ENCODE assay signal across 16 cellular contexts in genomic region chr5:81422671-81423070, GRCh38. TPM values are rescaled to one million over a fixed set of nuclear protein-coding genes. Genes with fewer than 3 reads are reported as not detected.
DNase-seq lines count a peak whose midpoint lies in the region; ATAC-seq, FAIRE-seq and TF ChIP-seq lines count a peak whose summit lies in the region.
"Had no signal": no experiment of that assay in that cellular context is flagged by ENCODE, and none has a peak within 500 bp of the region (broad histone marks: within the 10 kb centered on the region; RNA-seq: fewer than 3 reads in every experiment).

No MANE protein-coding gene starts in this region.

- H3K27me3 ChIP-seq in H1 (replicated peaks in 1 of 4; ENCODE audit: control insufficient read depth in 3 of 4, extremely low read depth in 1 of 4, insufficient read depth in 3 of 4, low read length in 3 of 4) (no peaks in the 10 kb centered on the region), osteoblast (ENCODE audit: insufficient read depth, low read length) (no peaks in the 10 kb centered on the region)
- no peaks in the 10 kb centered on the region for H3K27me3 ChIP-seq in naive thymus-derived CD4-positive, alpha-beta T cell (ENCODE audit: control insufficient read depth in 2 of 2, insufficient read depth in 2 of 2, low read length in 2 of 2)

- no peaks in the 10 kb centered on the region for H3K79me1 ChIP-seq in H1 (ENCODE audit: low read depth, low read length)

- intact Hi-C loops in naive thymus-derived CD4-positive, alpha-beta T cell (cut with micrococcal nuclease) = no loop called here
- intact Hi-C loops in activated CD4-positive, alpha-beta T cell treated with anti-CD3 and anti-CD28 coated beads, Interleukin-2, amount 10 ng/mL, durations not matched to agents 24 days and 14 days (cut with micrococcal nuclease) = loop anchor here (5.0 kb wide), 1 partner anchor 430 kb away; no protein-coding TSS in a partner anchor

- no peak overlapping the region for H3K27ac Mint-ChIP-seq in T-helper 2 cell treated with Interferon-gamma antibody and Interleukin-4, amounts not matched to agents 5 μg/mL and 100 μg/mL, for 36 hours
- no peak overlapping the region for H3K27ac Mint-ChIP-seq in naive thymus-derived CD4-positive, alpha-beta T cell
- H3K27ac Mint-ChIP-seq in activated CD4-positive, alpha-beta T cell treated with anti-CD3 and anti-CD28 coated beads, Interleukin-2, amount 10 ng/mL, durations not matched to agents 24 days and 14 days = no peak overlapping the region
- H3K27ac Mint-ChIP-seq: effector memory CD8-positive, alpha-beta T cell; T-cell had no signal

- POLR2A ChIA-PET in H1 (lab: Charles Lee; ENCODE audit: partially characterized antibody) = no interaction called here
- POLR2A ChIA-PET in naive thymus-derived CD4-positive, alpha-beta T cell (lab: Charles Lee) = no interaction called here

- H3K27me3 Mint-ChIP-seq in T-helper 2 cell treated with Interferon-gamma antibody and Interleukin-4, amounts not matched to agents 5 μg/mL and 100 μg/mL, for 36 hours (ENCODE audit: low read depth) = no peaks in the 10 kb centered on the region
- no peaks in the 10 kb centered on the region for H3K27me3 Mint-ChIP-seq in naive thymus-derived CD4-positive, alpha-beta T cell
- H3K27me3 Mint-ChIP-seq in activated CD4-positive, alpha-beta T cell treated with anti-CD3 and anti-CD28 coated beads, Interleukin-2, amount 10 ng/mL, durations not matched to agents 24 days and 14 days = no peaks in the 10 kb centered on the region
- H3K27me3 Mint-ChIP-seq: effector memory CD8-positive, alpha-beta T cell; naive B cell; T-cell had no signal

- TF ChIP-seq POLR2A in H1 (IDR thresholded peaks at IDR 0.05; ENCODE audit: control extremely low read depth in 1 of 2, low read depth in 2 of 2, low read length in 2 of 2) = no peak

- no peaks in the 10 kb centered on the region; a peak in 1 of 8 replicates for H3K36me3 ChIP-seq in H1 (ENCODE audit: control insufficient read depth in 2 of 4, insufficient read depth in 4 of 4, low read length in 3 of 4)
- no peaks in the 10 kb centered on the region for H3K36me3 ChIP-seq in osteoblast (ENCODE audit: insufficient read depth, low read length)
- H3K36me3 ChIP-seq in naive thymus-derived CD4-positive, alpha-beta T cell (ENCODE audit: control insufficient read depth in 2 of 3, insufficient read depth in 3 of 3, low read length in 3 of 3) = peaks cover 0 to 11% (median 7%) of the 10 kb centered on the region in 3 experiments

- no peak overlapping the region for H3K56ac ChIP-seq in H1 (replicated peaks; ENCODE audit: insufficient read length, low read depth, low read length)

- no peak overlapping the region for H3K9ac ChIP-seq in H1 (replicated peaks in 1 of 4; ENCODE audit: extremely low read depth in 1 of 4, low read depth in 3 of 4, low read length in 3 of 4)

- no peak overlapping the region for H3K18ac ChIP-seq in H1 (ENCODE audit: extremely low read depth, low read length)

- no peak overlapping the region for H3K23ac ChIP-seq in H1 (ENCODE audit: insufficient read length)

- peaks cover 39% of the 10 kb centered on the region for H3K4me1 Mint-ChIP-seq in T-helper 2 cell treated with Interferon-gamma antibody and Interleukin-4, amounts not matched to agents 5 μg/mL and 100 μg/mL, for 36 hours (ENCODE audit: low read depth)
- peaks cover 3 to 41% (median 13%) of the 10 kb centered on the region in 7 donors for H3K4me1 Mint-ChIP-seq in naive thymus-derived CD4-positive, alpha-beta T cell
- peaks cover 33% of the 10 kb centered on the region for H3K4me1 Mint-ChIP-seq in activated CD4-positive, alpha-beta T cell treated with anti-CD3 and anti-CD28 coated beads, Interleukin-2, amount 10 ng/mL, durations not matched to agents 24 days and 14 days

- FAIRE-seq in H1 (lab: Jason Lieb, UNC) = peak; percentile 48

- H4K20me1 ChIP-seq in H1 (replicated peaks in 1 of 2; ENCODE audit: control insufficient read depth in 1 of 2, insufficient read depth in 2 of 2, low read length in 2 of 2) (no peaks in the 10 kb centered on the region), osteoblast (ENCODE audit: insufficient read depth, low read length) (no peaks in the 10 kb centered on the region)

- H4K91ac ChIP-seq in H1 (replicated peaks; ENCODE audit: insufficient read length, low read length) = no peak overlapping the region

- H2BK5ac ChIP-seq in H1 (ENCODE audit: low read depth, low read length) = no peak overlapping the region

- TF ChIP-seq CTCF in H1 (IDR thresholded peaks at IDR 0.05; ENCODE audit: control extremely low read depth in 1 of 3, insufficient read depth in 1 of 3, low read depth in 1 of 3, low read length in 3 of 3) = no peak
- no peak for TF ChIP-seq CTCF in osteoblast (IDR thresholded peaks at IDR 0.05; ENCODE audit: extremely low read depth, low read depth, low read length)

- no peak overlapping the region for H3K4me3 Mint-ChIP-seq in T-helper 2 cell treated with Interferon-gamma antibody and Interleukin-4, amounts not matched to agents 5 μg/mL and 100 μg/mL, for 36 hours
- no peak overlapping the region for H3K4me3 Mint-ChIP-seq in naive thymus-derived CD4-positive, alpha-beta T cell
- no peak overlapping the region for H3K4me3 Mint-ChIP-seq in activated CD4-positive, alpha-beta T cell treated with anti-CD3 and anti-CD28 coated beads, Interleukin-2, amount 10 ng/mL, durations not matched to agents 24 days and 14 days
- H3K4me3 Mint-ChIP-seq: activated CD8-positive, alpha-beta T cell treated with anti-CD3 and anti-CD28 coated beads, Interleukin-2, amount 10 ng/mL, durations not matched to agents 7 days and 5 days; effector memory CD8-positive, alpha-beta T cell; naive B cell; T-cell had no signal

- CTCF ChIA-PET in H1 (lab: Charles Lee; ENCODE audit: partially characterized antibody) = interaction anchor here (1.2 kb wide), 1 partner anchor 9 kb away, joined by 3 read pairs; no protein-coding TSS in a partner anchor
- CTCF ChIA-PET in naive thymus-derived CD4-positive, alpha-beta T cell (lab: Charles Lee) = interaction anchor here (0.6 to 1.7 kb wide), 2 partner anchors 646 to 743 kb away, joined by 3 to 6 read pairs; no protein-coding TSS in a partner anchor

- H3K14ac ChIP-seq in H1 (ENCODE audit: insufficient read length) = no peak overlapping the region

- H2BK20ac ChIP-seq in H1 (ENCODE audit: low read length) = no peak overlapping the region

- H3K4me3 ChIP-seq in H1 (ENCODE audit: extremely low read depth in 1 of 4, insufficient read depth in 2 of 4, low read depth in 3 of 4, low read length in 4 of 4) (no peak overlapping the region), osteoblast (ENCODE audit: insufficient read depth, low read length) (no peak overlapping the region)
- H3K4me3 ChIP-seq in naive thymus-derived CD4-positive, alpha-beta T cell (ENCODE audit: low read length) = no peak overlapping the region

- H2AFZ ChIP-seq in H1 (ENCODE audit: low read length) (no peak overlapping the region), osteoblast (ENCODE audit: low read length) (no peak overlapping the region)

- TF ChIP-seq RAD21 in H1 (IDR thresholded peaks at IDR 0.05 in 1 of 2, conservative IDR thresholded peaks at IDR 0.05 in 1 of 2; ENCODE audit: low read depth in 2 of 2, low read length in 2 of 2) = no peak

- H3K4me1 ChIP-seq in H1 (replicated peaks in 1 of 4; ENCODE audit: control insufficient read depth in 3 of 4, insufficient read depth in 4 of 4, low read length in 3 of 4) (no peaks in the 10 kb centered on the region), osteoblast (ENCODE audit: insufficient read depth, low read length) (peaks cover 32% of the 10 kb centered on the region)
- H3K4me1 ChIP-seq in naive thymus-derived CD4-positive, alpha-beta T cell (ENCODE audit: control insufficient read depth in 2 of 2, insufficient read depth in 2 of 2, low read length in 2 of 2) = peaks cover 0 to 6% of the 10 kb centered on the region in 2 donors

- no peak overlapping the region for H4K8ac ChIP-seq in H1 (ENCODE audit: extremely low read depth, insufficient read depth, low read length)

- H4K5ac ChIP-seq in H1 (ENCODE audit: insufficient read length, low read depth, low read length) = no peak overlapping the region

- H2BK15ac ChIP-seq in H1 (ENCODE audit: low read length) = no peak overlapping the region

- H3K36me3 Mint-ChIP-seq in T-helper 2 cell treated with Interferon-gamma antibody and Interleukin-4, amounts not matched to agents 5 μg/mL and 100 μg/mL, for 36 hours (ENCODE audit: low read depth) = peaks cover 5% of the 10 kb centered on the region
- H3K36me3 Mint-ChIP-seq in naive thymus-derived CD4-positive, alpha-beta T cell = peaks cover 0 to 39% (median 19%) of the 10 kb centered on the region in 5 donors
- peaks cover 3% of the 10 kb centered on the region for H3K36me3 Mint-ChIP-seq in activated CD4-positive, alpha-beta T cell treated with anti-CD3 and anti-CD28 coated beads, Interleukin-2, amount 10 ng/mL, durations not matched to agents 24 days and 14 days (ENCODE audit: low read depth)
- H3K36me3 Mint-ChIP-seq: activated naive CD4-positive, alpha-beta T cell treated with anti-CD3 and anti-CD28 coated beads, Interleukin-2, amount 50 U/mL, for 72 hours had no signal

- H2BK120ac ChIP-seq in H1 (replicated peaks; ENCODE audit: low read depth, low read length) = no peak overlapping the region

- no peak overlapping the region for H3K4ac ChIP-seq in H1 (replicated peaks; ENCODE audit: insufficient read length, low read depth, low read length)

- no peak for TF ChIP-seq EP300 in H1 (IDR thresholded peaks at IDR 0.05; ENCODE audit: borderline replicate concordance in 1 of 2, low read depth in 2 of 2, low read length in 2 of 2)

- no peaks in the 10 kb centered on the region for H3K23me2 ChIP-seq in H1 (ENCODE audit: low read depth, low read length)

- no peak for ATAC-seq in HG02973 (IDR thresholded peaks at IDR 0.05; ENCODE audit: unreplicated experiment)
- no peak for ATAC-seq in naive thymus-derived CD4-positive, alpha-beta T cell
- ATAC-seq: activated CD8-positive, alpha-beta T cell treated with anti-CD3 and anti-CD28 coated beads, Interleukin-2, amount 10 ng/mL, durations not matched to agents 7 days and 5 days; activated naive CD4-positive, alpha-beta T cell treated with anti-CD3 and anti-CD28 coated beads, Interleukin-2, amount 50 U/mL, for 72 hours; effector memory CD8-positive, alpha-beta T cell; T-cell had no signal

- H3K79me2 ChIP-seq in H1 (ENCODE audit: control insufficient read depth in 1 of 2, insufficient read depth in 2 of 2, low read length in 2 of 2) (no peaks in the 10 kb centered on the region), osteoblast (ENCODE audit: insufficient read depth, low read length) (no peaks in the 10 kb centered on the region)

- H3K27ac ChIP-seq in H1 (ENCODE audit: low read depth, low read length) (no peak overlapping the region), osteoblast (ENCODE audit: low read depth, low read length) (peak overlapping the region; percentile 96)
- H3K27ac ChIP-seq in naive thymus-derived CD4-positive, alpha-beta T cell (ENCODE audit: low read depth, low read length) = no peak overlapping the region

- DNase-seq in Daoy (ENCODE audit: low read depth) (peak; percentile 49), MV-4-11 (lab: John Stamatoyannopoulos, UW) (peak; percentile 2), H1 (ENCODE audit: low read depth in 1 of 2, low spot score in 2 of 2) (no peak), osteoblast (ENCODE audit: insufficient read length, low spot score, missing footprints) (no peak)
- DNase-seq in T-helper 2 cell treated with Interferon-gamma antibody and Interleukin-4, amounts not matched to agents 5 μg/mL and 100 μg/mL, for 36 hours (ENCODE audit: low spot score) = no peak
- DNase-seq in naive thymus-derived CD4-positive, alpha-beta T cell = no peak
- DNase-seq in activated CD4-positive, alpha-beta T cell treated with anti-CD3 and anti-CD28 coated beads, Interleukin-2, amount 10 ng/mL, durations not matched to agents 24 days and 14 days = no peak
- DNase-seq: activated CD8-positive, alpha-beta T cell treated with anti-CD3 and anti-CD28 coated beads, Interleukin-2, amount 10 ng/mL, durations not matched to agents 7 days and 5 days; effector memory CD8-positive, alpha-beta T cell; naive B cell; NCI-H1092 treated with DMSO at 0.1 percent for 48 hours; NCI-H69; stimulated activated CD4-positive, alpha-beta T cell treated with anti-CD3 and anti-CD28 coated beads, Interleukin-12 subunit alpha, Interleukin-12 subunit beta, amount 100 ng/mL, for 4 hours; T-cell had no signal

- H3K9me3 Mint-ChIP-seq in T-helper 2 cell treated with Interferon-gamma antibody and Interleukin-4, amounts not matched to agents 5 μg/mL and 100 μg/mL, for 36 hours = no peaks in the 10 kb centered on the region
- H3K9me3 Mint-ChIP-seq in naive thymus-derived CD4-positive, alpha-beta T cell = no peaks in the 10 kb centered on the region
- H3K9me3 Mint-ChIP-seq in activated CD4-positive, alpha-beta T cell treated with anti-CD3 and anti-CD28 coated beads, Interleukin-2, amount 10 ng/mL, durations not matched to agents 24 days and 14 days = no peaks in the 10 kb centered on the region
- H3K9me3 Mint-ChIP-seq: activated naive CD4-positive, alpha-beta T cell treated with anti-CD3 and anti-CD28 coated beads, Interleukin-2, amount 50 U/mL, for 72 hours; effector memory CD8-positive, alpha-beta T cell; naive B cell; T-cell had no signal

- no peaks in the 10 kb centered on the region for H3K9me3 ChIP-seq in H1 (ENCODE audit: insufficient read depth in 2 of 2, low read depth in 1 of 2, low read length in 1 of 2)
- no peaks in the 10 kb centered on the region for H3K9me3 ChIP-seq in osteoblast (ENCODE audit: low read depth, low read length)
- no peaks in the 10 kb centered on the region for H3K9me3 ChIP-seq in naive thymus-derived CD4-positive, alpha-beta T cell (ENCODE audit: control insufficient read depth in 2 of 3, low read length in 3 of 3)

- no peak overlapping the region for H3K4me2 ChIP-seq in H1 (ENCODE audit: insufficient read depth in 1 of 2, low read depth in 2 of 2, low read length in 2 of 2)
- peak overlapping the region; percentile 1 for H3K4me2 ChIP-seq in osteoblast (ENCODE audit: insufficient read depth, low read length)

- 98% methylated on average over 2 of the region's 2 CpGs; no CpG with 5 or more reads in 1 of the 2 experiments for WGBS in H1 (ENCODE audit: extremely low coverage in 1 of 2, insufficient coverage in 1 of 2, insufficient read length in 1 of 2, insufficient replicate concordance in 2 of 2, low coverage in 1 of 2, low lambda C conversion rate in 2 of 2, missing lambda C conversion rate in 1 of 2), 2 experiments

- no peak overlapping the region for H2AK5ac ChIP-seq in H1 (ENCODE audit: low read depth, low read length)

- H2BK12ac ChIP-seq in H1 (ENCODE audit: low read depth, low read length) = no peak overlapping the region

RNA-seq across cellular contexts. Expression of gene ACOT12, which starts 28.7 kb away (rescaled TPM):
- not detected in 2 replicates for total RNA-seq in Daoy (2014; rRNA removed; shearing (Covaris generic))
- 0.33 TPM in 1 of 2 replicates, not detected in the other for total RNA-seq in H1 (2021; fragmentation: NEBNext Ultra II Directional; extraction: Animal tissue kit (Norgen Biotek cat#: 25700))
- polyA plus RNA-seq in H1 (2011; rRNA removed) = 0.29 and 0.31 TPM in 2 replicates
- polyA plus RNA-seq in H1 (2011; cell fraction: cytosol; rRNA removed) = 0.19 TPM
- polyA plus RNA-seq in H1 (2011; cell fraction: nucleus; rRNA removed) = 0.56 TPM
- 0.37 to 0.59 TPM (median 0.47 TPM) in 3 of 4 replicates, not detected in the other for polyA plus RNA-seq in H1 (2012, experiment 1 of 2)
- polyA plus RNA-seq in H1 (2012, experiment 2 of 2) = 0.84 TPM
- polyA plus RNA-seq in H1 (2013, experiment 1 of 2) = 0.10 TPM
- 0.18 TPM for polyA plus RNA-seq in H1 (2013, experiment 2 of 2)
- not detected in 2 replicates for polyA minus RNA-seq in H1 (2011; rRNA and poly(A)+ RNA removed)
- polyA minus RNA-seq in H1 (2011; cell fraction: cytosol; rRNA and poly(A)+ RNA removed) = not detected
- polyA minus RNA-seq in H1 (2011; cell fraction: nucleus; rRNA and poly(A)+ RNA removed) = not detected
- total RNA-seq in osteoblast = 0.29 TPM in 1 of 2 replicates, not detected in the other
- total RNA-seq in naive thymus-derived CD4-positive, alpha-beta T cell = 1 to 10 TPM in 1 of 5 experiments, under 1 TPM in 1, not detected in 3; 0.46 to 1.1 TPM
- not detected for polyA plus RNA-seq in naive thymus-derived CD4-positive, alpha-beta T cell
- total RNA-seq in activated CD4-positive, alpha-beta T cell treated with anti-CD3 and anti-CD28 coated beads, Interleukin-2, amount 10 ng/mL, durations not matched to agents 24 days and 14 days = not detected in 2 replicates
- total RNA-seq: activated CD8-positive, alpha-beta T cell treated with anti-CD3 and anti-CD28 coated beads, Interleukin-2, amount 10 ng/mL, durations not matched to agents 7 days and 5 days; activated naive CD4-positive, alpha-beta T cell treated with anti-CD3 and anti-CD28 coated beads, Interleukin-2, amount 50 U/mL, for 72 hours had no signal

Comparison
In these comparisons a context has a peak if more than half of its experiments do, and no peak if none do; other contexts are left out.
1. DNase-seq: peak in Daoy (single experiment) and MV-4-11 (single experiment); none in H1 (0 of 2), osteoblast (single experiment), T-helper 2 cell treated with Interferon-gamma antibody and Interleukin-4, amounts not matched to agents 5 μg/mL and 100 μg/mL, for 36 hours (single experiment), naive thymus-derived CD4-positive, alpha-beta T cell (0 of 9) and activated CD4-positive, alpha-beta T cell treated with anti-CD3 and anti-CD28 coated beads, Interleukin-2, amount 10 ng/mL, durations not matched to agents 24 days and 14 days (single experiment).